Comparison of ENCODE assay signal across 8 cellular contexts in the genomic region with DNA sequence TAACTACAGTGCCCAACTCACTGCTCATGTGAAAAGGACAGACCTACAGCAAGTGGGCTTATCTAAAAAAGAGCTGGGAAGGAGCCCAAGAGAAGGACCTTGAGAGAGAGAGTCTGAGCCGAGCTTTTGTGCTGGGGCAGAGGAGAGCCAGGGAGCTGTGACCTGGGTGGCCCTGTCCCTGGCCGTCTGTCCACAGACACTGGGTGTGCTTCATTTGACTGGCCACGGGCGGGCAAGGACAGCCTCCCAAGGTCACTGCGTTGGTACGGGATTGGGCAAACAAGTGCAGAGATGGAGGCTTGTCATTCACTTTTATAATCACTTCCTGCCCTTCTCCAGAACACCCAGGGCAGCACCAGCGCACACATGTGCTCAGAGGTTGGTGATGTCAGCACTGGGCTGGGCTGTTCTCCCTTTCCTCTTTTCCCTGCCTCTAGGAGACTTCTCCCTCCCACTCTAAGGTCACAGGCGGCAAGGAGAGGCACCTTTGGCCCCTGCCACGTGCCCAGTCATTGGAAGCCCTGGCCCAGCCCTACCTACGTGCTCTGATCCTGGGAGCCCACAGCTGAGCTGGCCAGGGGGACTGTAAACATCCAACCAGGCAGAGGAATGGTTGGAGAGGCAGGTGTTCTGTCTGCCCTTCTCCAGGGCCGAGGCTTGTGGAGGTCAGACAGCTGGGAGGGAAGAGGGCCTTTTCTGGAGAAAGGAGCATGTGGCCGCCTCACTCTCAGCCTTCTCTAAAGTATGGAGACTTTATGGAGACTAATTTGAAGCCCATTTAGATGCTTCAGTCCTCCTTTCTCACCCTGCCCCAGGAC. TPM values are rescaled to one million over a fixed set of nuclear protein-coding genes. Genes with fewer than 3 reads are reported as not detected.
A peak's percentile ranks its signal among the peaks of the same experiment; 100 is the strongest.
DNase-seq lines count a peak whose midpoint lies in the region; ATAC-seq and TF ChIP-seq lines count a peak whose summit lies in the region.

No MANE protein-coding gene starts in this region.

- H3K36me3 ChIP-seq in HEK293 (ENCODE audit: control insufficient read depth in 2 of 2, insufficient read depth in 1 of 2, low read length in 2 of 2), result no peaks in the 10 kb centered on the region
- H3K36me3 ChIP-seq in spleen, result no peaks in the 10 kb centered on the region
- no peaks in the 10 kb centered on the region for H3K36me3 ChIP-seq in A673 (ENCODE audit: insufficient read depth, low read length, poor library complexity, severe bottlenecking)
- H3K36me3 ChIP-seq in esophagus squamous epithelium, result no peaks in the 10 kb centered on the region

- no TSS peak for BruUV-seq in A673 (replicated peaks; lab: Mats Ljungman, UMichigan)

- H3K27ac ChIP-seq in HEK293 (ENCODE audit: extremely low read depth, low read depth, low read length), result no peak overlapping the region
- peak overlapping the region in 6 of 8 donors; percentile 22 to 85 (median 76) for H3K27ac ChIP-seq in spleen
- no peak overlapping the region for H3K27ac ChIP-seq in A673 (ENCODE audit: low read depth, low read length, poor library complexity, severe bottlenecking)
- peak overlapping the region in 1 of 4 donors; percentile 34 for H3K27ac ChIP-seq in esophagus squamous epithelium

- H3K27me3 ChIP-seq in spleen (replicated peaks in 1 of 7), result no peaks in the 10 kb centered on the region
- no peaks in the 10 kb centered on the region for H3K27me3 ChIP-seq in A673 (replicated peaks; ENCODE audit: insufficient read depth, low read depth, low read length, poor library complexity)
- H3K27me3 ChIP-seq in esophagus squamous epithelium, result no peaks in the 10 kb centered on the region

- CTCF ChIA-PET in HEK293 (lab: Yijun Ruan, JAX), result no interaction called here
- CTCF ChIA-PET in A673 (lab: Charles Lee), result no interaction called here

- DNase-seq in UCSD-AML1 (lab: John Stamatoyannopoulos, UW; ENCODE audit: unreplicated experiment), result peak; percentile 46
- peak; percentile 80 for DNase-seq in spleen
- no peak for DNase-seq in germinal center (ENCODE audit: low spot score)
- no peak for DNase-seq in A673 (ENCODE audit: low spot score)
- DNase-seq in esophagus squamous epithelium (lab: John Stamatoyannopoulos, UW), result no peak

- H3K4me1 ChIP-seq in HEK293 (ENCODE audit: control insufficient read depth, insufficient read depth, low read length), result no peaks in the 10 kb centered on the region
- peaks cover 16 to 63% (median 42%) of the 10 kb centered on the region in 6 donors for H3K4me1 ChIP-seq in spleen
- no peaks in the 10 kb centered on the region for H3K4me1 ChIP-seq in A673 (ENCODE audit: insufficient read depth, low read length, poor library complexity, severe bottlenecking)
- peaks cover 0 to 10% (median 10%) of the 10 kb centered on the region in 3 donors for H3K4me1 ChIP-seq in esophagus squamous epithelium

- intact Hi-C loops in spleen (cut with DNase I; ENCODE audit: low total_unique reads), result no loop called here
- intact Hi-C loops in A673 (cut with micrococcal nuclease; ENCODE audit: unreplicated experiment), result no loop called here
- intact Hi-C loops in esophagus squamous epithelium (cut with DNase I), result no loop called here

- POLR2A ChIA-PET in HEK293 (lab: Yijun Ruan, JAX), result no interaction called here
- POLR2A ChIA-PET in A673 (lab: Charles Lee; ENCODE audit: low non-redundant PET), result no interaction called here

- 52 to 60% (median 58%) methylated on average over 12 of the region's 12 CpGs for WGBS in spleen, 5 donors
- WGBS in esophagus squamous epithelium, 2 donors, result 65 to 82% methylated on average over 4 to 5 of the region's 12 CpGs

- ATAC-seq in esophagus mucosa (peak; percentile 47), HG03469 (IDR thresholded peaks at IDR 0.05; ENCODE audit: unreplicated experiment) (no peak)

- no peak for TF ChIP-seq POLR2A in spleen (IDR thresholded peaks at IDR 0.05)
- no peak for TF ChIP-seq POLR2A in esophagus squamous epithelium (IDR thresholded peaks at IDR 0.05)

- H3K4me3 ChIP-seq in HEK293 (ENCODE audit: low read depth, low read length) (no peak overlapping the region), spleen (no peak overlapping the region), A673 (ENCODE audit: low read depth, low read length, poor library complexity, severe bottlenecking) (no peak overlapping the region), esophagus squamous epithelium (no peak overlapping the region)

- TF ChIP-seq CTCF in HEK293 (tag by site-specific recombination; IDR thresholded peaks at IDR 0.05), result no peak
- TF ChIP-seq CTCF in spleen (IDR thresholded peaks at IDR 0.05 in 8 of 11, conservative IDR thresholded peaks at IDR 0.05 in 3 of 11), result no peak
- no peak for TF ChIP-seq CTCF in A673 (conservative IDR thresholded peaks at IDR 0.05; ENCODE audit: low read depth, low read length)
- TF ChIP-seq CTCF in esophagus squamous epithelium (IDR thresholded peaks at IDR 0.05), result no peak

- no peaks in the 10 kb centered on the region for H3K9me3 ChIP-seq in HEK293 (ENCODE audit: control insufficient read depth, insufficient read depth, low read depth, low read length)
- no peaks in the 10 kb centered on the region for H3K9me3 ChIP-seq in spleen
- no peaks in the 10 kb centered on the region for H3K9me3 ChIP-seq in A673 (ENCODE audit: low read depth, low read length, poor library complexity, severe bottlenecking)
- H3K9me3 ChIP-seq in esophagus squamous epithelium, result no peaks in the 10 kb centered on the region

TF ChIP-seq in HEK293, 187 proteins besides CTCF, POLR2A, EP300 and RAD21:
- TF ChIP-seq ZFHX2 (tag by site-specific recombination; conservative IDR thresholded peaks at IDR 0.05) (0 out of 2 replicates have a peak, but pooled peaks have one; percentile 7), SP2 (tag by site-specific recombination; IDR thresholded peaks at IDR 0.05) (peak; percentile 15; the same call in 1 of the 2 replicates), ZNF404 (tag by site-specific recombination; IDR thresholded peaks at IDR 0.05) (no peak), ZNF600 (tag by site-specific recombination; IDR thresholded peaks at IDR 0.05) (peak; percentile 68)

RNA-seq across cellular contexts. Expression of a gene that starts 6.4 kb away (rescaled TPM):
- total RNA-seq in esophagus mucosa (38.6 TPM), spleen (100 to 1,000 TPM in 4 of 7 donors, 10 to 100 TPM in 3; 73.1 to 154 (median 106) TPM), A673 (2021) (0.60 and 1.8 TPM in 2 replicates), esophagus squamous epithelium (10 to 100 TPM; 25.1 to 62.5 (median 50.2) TPM)
- 10 to 100 TPM; 43.9 to 75.8 (median 74.3) TPM for polyA plus RNA-seq in spleen

RNA-seq across cellular contexts. Expression of a gene that starts 39.9 kb away (rescaled TPM):
- total RNA-seq in esophagus mucosa (871 TPM), spleen (10 to 100 TPM in 6 of 7 donors, 1 to 10 TPM in 1; 6.3 to 53.9 (median 21.2) TPM), A673 (2021) (not detected in 2 replicates), esophagus squamous epithelium (1,000 to 10,000 TPM in 2 of 4 donors, 100 to 1,000 TPM in 2; 594 to 1,539 (median 978) TPM)
- polyA plus RNA-seq in spleen, result 10 to 100 TPM in 1 of 3 donors, 1 to 10 TPM in 2; 1.9 to 11.1 (median 5.9) TPM

Comparison
In these comparisons a context has a peak if more than half of its experiments do, and no peak if none do; other contexts are left out.
1. H3K27ac ChIP-seq: peak in spleen (6 of 8); none in HEK293 (single experiment) and A673 (single experiment).
2. DNase-seq: peak in UCSD-AML1 (single experiment) and spleen (single experiment); none in germinal center (single experiment), A673 (single experiment) and esophagus squamous epithelium (single experiment).
3. RNA of a gene that starts 39.9 kb away (total RNA-seq): 594 to 1,539 TPM in esophagus squamous epithelium and 871 TPM in esophagus mucosa (single experiment); 6.3 to 53.9 TPM in spleen and not detected in A673; every median in the first group is over 10 times any median in the second.